In genomic region chr21:36700961-36701911, GRCh38 we compare ENCODE assay signal across 10 cellular contexts. TPM values are rescaled to one million over a fixed set of nuclear protein-coding genes. Genes with fewer than 3 reads are reported as not detected.
DNase-seq lines count a peak whose midpoint lies in the region; ATAC-seq, FAIRE-seq and TF ChIP-seq lines count a peak whose summit lies in the region.
"Had no signal": no experiment of that assay in that cellular context is flagged by ENCODE, and none has a peak within 500 bp of the region (broad histone marks: within the 10 kb centered on the region; RNA-seq: fewer than 3 reads in every experiment).

No MANE protein-coding gene starts in this region.

- ATAC-seq in A549 (no peak), mucosa of descending colon (peak; percentile 44), HG02852 (IDR thresholded peaks at IDR 0.05; ENCODE audit: unreplicated experiment) (no peak)

- H3K27ac ChIP-seq in A549 (peak overlapping the region; percentile 73 to 96; a peak in 5 of 6 replicates), H9 (ENCODE audit: insufficient read length, low read depth, low read length) (no peak overlapping the region)

- intact Hi-C loops in mucosa of descending colon (cut with DNase I, micrococcal nuclease): no loop called here

- H3K4ac ChIP-seq in H9 (ENCODE audit: low read depth, low read length): no peak overlapping the region

- H2BK15ac ChIP-seq in H9 (ENCODE audit: low read depth, low read length): no peak overlapping the region

- H3K4me3 Mint-ChIP-seq in H9 (peak overlapping the region in 1 of 2 experiments; percentile 73; a peak in 3 of 5 replicates), brain (peak overlapping the region in 4 of 5 experiments; percentile 22 to 88 (median 71))

- peak overlapping the region; percentile 61 for H3K4me3 ChIP-seq in A549
- H3K4me3 ChIP-seq in mucosa of descending colon: no peak overlapping the region

- H4K5ac ChIP-seq in H9 (ENCODE audit: insufficient read length, low read depth, low read length): no peak overlapping the region

- H3K36me3 Mint-ChIP-seq in H9 (ENCODE audit: insufficient read depth in 1 of 3, low read depth in 3 of 3): peaks cover 0 to 2% (median 0%) of the 10 kb centered on the region in 3 experiments; a peak in 2 of 7 replicates
- no peaks in the 10 kb centered on the region for H3K36me3 Mint-ChIP-seq in brain

- H2BK20ac ChIP-seq in H9 (ENCODE audit: low read depth, low read length, poor library complexity, severe bottlenecking): no peak overlapping the region

- no peaks in the 10 kb centered on the region for H3K36me3 ChIP-seq in mucosa of descending colon (ENCODE audit: low read depth)

- TF ChIP-seq EP300 in A549 (IDR thresholded peaks at IDR 0.05): no peak

- DNase-seq in A549 (ENCODE audit: low read depth in 1 of 2, low spot score in 1 of 2) (no peak), H9 (peak; percentile 63), mucosa of descending colon (peak in 1 of 3 donors; percentile 35), NCI-H748 (lab: John Stamatoyannopoulos, UW; ENCODE audit: unreplicated experiment) (no peak), NCI-H2029 treated with DMSO at 0.1 percent for 48 hours (lab: John Stamatoyannopoulos, UW) (no peak), NCI-H1694 (lab: John Stamatoyannopoulos, UW) (no peak)
- DNase-seq: HFFc6 had no signal

- H3K79me2 ChIP-seq in H9 (ENCODE audit: insufficient read depth, low read length): no peaks in the 10 kb centered on the region

- H3K9ac ChIP-seq in H9 (ENCODE audit: extremely low read depth, insufficient read length, low read length): no peak overlapping the region

- TF ChIP-seq CTCF in A549 (IDR thresholded peaks at IDR 0.05) (no peak), H9 (conservative IDR thresholded peaks at IDR 0.05) (no peak; the same call in 2 of the 3 replicates), brain (conservative IDR thresholded peaks at IDR 0.05) (no peak), mucosa of descending colon (IDR thresholded peaks at IDR 0.05) (no peak)

- peaks cover 0 to 11% of the 10 kb centered on the region in 2 experiments; a peak in 3 of 5 replicates for H3K9me3 Mint-ChIP-seq in H9
- peaks cover 0 to 2% (median 0%) of the 10 kb centered on the region in 5 experiments for H3K9me3 Mint-ChIP-seq in brain
- H3K9me3 Mint-ChIP-seq: HFFc6 had no signal

- H3K4me2 ChIP-seq in A549 (peak overlapping the region; percentile 70), H9 (ENCODE audit: insufficient read depth, insufficient read length, low read length) (peak overlapping the region; percentile 53)

- H3K23ac ChIP-seq in H9 (ENCODE audit: insufficient read length, low read depth, low read length): no peak overlapping the region

- no peaks in the 10 kb centered on the region for H3K79me1 ChIP-seq in H9 (ENCODE audit: insufficient read depth, low read depth, low read length, poor library complexity, severe bottlenecking)

- H4K20me1 ChIP-seq in H9 (ENCODE audit: control insufficient read depth, insufficient read depth, insufficient read length): no peaks in the 10 kb centered on the region

- H3T11ph ChIP-seq in H9 (ENCODE audit: low read length): no peak overlapping the region

- H3K56ac ChIP-seq in H9 (ENCODE audit: insufficient read length, low read depth, low read length): no peak overlapping the region

- H2BK120ac ChIP-seq in H9 (ENCODE audit: low read depth, low read length, poor library complexity, severe bottlenecking): no peak overlapping the region

- 87% methylated on average over 36 of the region's 72 CpGs for WGBS in A549 (ENCODE audit: missing lambda C conversion rate)
- WGBS in H9 (ENCODE audit: extremely low coverage, insufficient read length, low lambda C conversion rate): no CpG with 5 or more reads among the region's 72 CpGs

- no peak overlapping the region for H4K8ac ChIP-seq in H9 (replicated peaks; ENCODE audit: insufficient read length, low read depth, low read length)

- no peak overlapping the region for H3K18ac ChIP-seq in H9 (ENCODE audit: insufficient read length, low read depth, low read length)

- H3K14ac ChIP-seq in H9 (ENCODE audit: insufficient read depth, low read length): no peak overlapping the region

- H4K91ac ChIP-seq in H9 (ENCODE audit: insufficient read length, low read depth, low read length): no peak overlapping the region

- peaks cover 24% of the 10 kb centered on the region; the same call in 1 of the 3 replicates for H3K4me1 ChIP-seq in A549
- 0 out of 2 replicates have a peak, but pooled peaks cover 5% of the 10 kb centered on the region for H3K4me1 ChIP-seq in H9 (ENCODE audit: insufficient read depth, low read length)
- peaks cover 49% of the 10 kb centered on the region for H3K4me1 ChIP-seq in mucosa of descending colon (ENCODE audit: low read depth)

- no peak overlapping the region for H3K27ac Mint-ChIP-seq in H9
- no peak overlapping the region for H3K27ac Mint-ChIP-seq in brain
- H3K27ac Mint-ChIP-seq: HFFc6 had no signal

- TF ChIP-seq POLR2A in A549 (IDR thresholded peaks at IDR 0.05; ENCODE audit: low read length): no peak

- no peak for TF ChIP-seq RAD21 in A549 (conservative IDR thresholded peaks at IDR 0.05 in 1 of 2, IDR thresholded peaks at IDR 0.05 in 1 of 2)

- FAIRE-seq in A549 (lab: Jason Lieb, UNC): no peak
- FAIRE-seq: G401.6 had no signal

- POLR2A ChIA-PET in A549 (lab: Yijun Ruan, JAX): no interaction called here

- peaks cover 10% of the 10 kb centered on the region for H3K23me2 ChIP-seq in H9 (ENCODE audit: insufficient read length, low read depth, low read length, poor library complexity, severe bottlenecking)

- no peak overlapping the region for H2AK5ac ChIP-seq in H9 (ENCODE audit: insufficient read length, low read length)

- peaks cover 20 to 53% of the 10 kb centered on the region in 2 experiments for H3K4me1 Mint-ChIP-seq in H9
- peaks cover 13% of the 10 kb centered on the region for H3K4me1 Mint-ChIP-seq in brain

- CTCF ChIA-PET in A549 (lab: Yijun Ruan, JAX): interaction anchor here (0.7 to 1.5 kb wide), 6 partner anchors 10 to 209 kb away, joined by 3 to 4 read pairs (median 3); no protein-coding TSS in a partner anchor

- H2BK12ac ChIP-seq in H9 (ENCODE audit: insufficient read length, low read depth, low read length): no peak overlapping the region

- H3K27me3 ChIP-seq in H9 (ENCODE audit: insufficient read depth, low read length): peaks cover 98% of the 10 kb centered on the region

- H2BK5ac ChIP-seq in H9 (ENCODE audit: insufficient read length, low read length): no peak overlapping the region

- H2AFZ ChIP-seq in H9 (ENCODE audit: low read length): no peak overlapping the region

- H3K9me3 ChIP-seq in A549: no peaks in the 10 kb centered on the region
- H3K9me3 ChIP-seq in H9 (ENCODE audit: control insufficient read depth, low read depth, low read length): no peaks in the 10 kb centered on the region
- no peaks in the 10 kb centered on the region for H3K9me3 ChIP-seq in mucosa of descending colon

- H3K27me3 Mint-ChIP-seq in H9 (ENCODE audit: low read depth): peaks cover 98% of the 10 kb centered on the region
- peaks cover 96% of the 10 kb centered on the region for H3K27me3 Mint-ChIP-seq in brain

TF ChIP-seq in A549, 52 proteins besides CTCF, POLR2A, EP300 and RAD21:
- TF ChIP-seq BCL3 (IDR thresholded peaks at IDR 0.05): no peak
- no peak for TF ChIP-seq ZFP36 (IDR thresholded peaks at IDR 0.05; ENCODE audit: borderline replicate concordance, partially characterized antibody)
- TF ChIP-seq MYC (IDR thresholded peaks at IDR 0.05; ENCODE audit: borderline replicate concordance, low read length): no peak
- TF ChIP-seq FOSB (CRISPR knock-in tag; IDR thresholded peaks at IDR 0.05): no peak
- TF ChIP-seq JUNB (IDR thresholded peaks at IDR 0.05): no peak
- no peak for TF ChIP-seq PBX3 (IDR thresholded peaks at IDR 0.05)

RNA-seq across cellular contexts. Expression of gene SIM2, which starts 2.3 kb away (rescaled TPM):
- polyA plus RNA-seq in A549 (2011; rRNA removed): 12.6 and 12.9 TPM in 2 replicates
- 27.2 and 30.9 TPM in 2 replicates for polyA plus RNA-seq in A549 (2012; cell fraction: cytosol; rRNA removed)
- polyA plus RNA-seq in A549 (2012; cell fraction: nucleus; rRNA removed): 49.2 and 57.7 TPM in 2 replicates
- polyA plus RNA-seq in A549 (2017; fragmentation: RNase III; extraction: RNeasy Plus Mini Kit Qiagen cat#74134 plus additional on column Dnase treatment): 11.2 to 13.4 TPM (median 12.1 TPM) in 3 replicates
- 20.3 and 22.0 TPM in 2 replicates for polyA minus RNA-seq in A549 (2011; rRNA and poly(A)+ RNA removed)
- not detected in 2 replicates for total RNA-seq in H9 (2021)
- polyA plus RNA-seq in brain (ENCODE audit: insufficient read depth, low read depth, low replicate concordance): 0.34 TPM
- total RNA-seq in mucosa of descending colon: not detected
- total RNA-seq: HFFc6 had no signal
